In genomic region chr1:59445040-59445439, GRCh38 we compare ENCODE assay signal across 12 cellular contexts.
A peak's percentile ranks its signal among the peaks of the same experiment; 100 is the strongest.
DNase-seq lines count a peak whose midpoint lies in the region; ATAC-seq and TF ChIP-seq lines count a peak whose summit lies in the region.
"Had no signal": no experiment of that assay in that cellular context is flagged by ENCODE, and none has a peak within 500 bp of the region (broad histone marks: within the 10 kb centered on the region; RNA-seq: fewer than 3 reads in every experiment).

No MANE protein-coding gene starts in this region.

- no peak overlapping the region for H3K4me3 Mint-ChIP-seq in activated T-cell treated with anti-CD3 and anti-CD28 coated beads, Interleukin-2, amount 50 U/mL, for 24 hours
- H3K4me3 Mint-ChIP-seq: CD4-positive, alpha-beta memory T cell; GM23338 had no signal

- H3K9me3 ChIP-seq in gastrocnemius medialis = no peaks in the 10 kb centered on the region

- no peaks in the 10 kb centered on the region for H3K36me3 ChIP-seq in gastrocnemius medialis

- H3K27me3 ChIP-seq in gastrocnemius medialis = no peaks in the 10 kb centered on the region

- no peaks in the 10 kb centered on the region for H3K36me3 Mint-ChIP-seq in activated T-cell treated with anti-CD3 and anti-CD28 coated beads, Interleukin-2, amount 50 U/mL, for 24 hours (ENCODE audit: low read depth)
- H3K36me3 Mint-ChIP-seq: CD4-positive, alpha-beta memory T cell had no signal

- peak overlapping the region; percentile 66 to 89 (median 84) for H3K27ac ChIP-seq in gastrocnemius medialis

- intact Hi-C loops in left ventricle myocardium superior (cut with micrococcal nuclease) (no loop called here), gastrocnemius medialis (cut with DNase I; ENCODE audit: low total_unique reads) (no loop called here)

- in situ Hi-C loops in gastrocnemius medialis (cut with MboI; ENCODE audit: low sequenced_read_pairs in 4 of 4) = loop anchor here in 1 of 4 donors (25.0 kb wide), 1 partner anchor 242 kb away; no protein-coding TSS in a partner anchor

- H3K9me3 Mint-ChIP-seq in activated T-cell treated with anti-CD3 and anti-CD28 coated beads, Interleukin-2, amount 50 U/mL, for 24 hours = no peaks in the 10 kb centered on the region
- H3K9me3 Mint-ChIP-seq: CD4-positive, alpha-beta memory T cell had no signal

- peak; percentile 56 for DNase-seq in EL
- DNase-seq in amniotic epithelial cell (ENCODE audit: low read depth) = peak; percentile 78
- no peak for DNase-seq in left ventricle myocardium superior
- peak; percentile 82 to 88 for DNase-seq in gastrocnemius medialis
- no peak for DNase-seq in cerebellum (ENCODE audit: low spot score)
- DNase-seq in activated T-cell treated with anti-CD3 and anti-CD28 coated beads, Interleukin-2, amount 50 U/mL, for 24 hours = no peak
- DNase-seq in SKM-1 treated with dmso at 0.1 percent for 144 hours (lab: John Stamatoyannopoulos, UW; ENCODE audit: unreplicated experiment) = no peak
- DNase-seq in COR-L47 (lab: John Stamatoyannopoulos, UW) = no peak
- DNase-seq: CD4-positive, alpha-beta memory T cell; NCI-H146; RPMI8226 had no signal

- H3K4me1 Mint-ChIP-seq in activated T-cell treated with anti-CD3 and anti-CD28 coated beads, Interleukin-2, amount 50 U/mL, for 24 hours (ENCODE audit: low read depth) = peaks cover 5% of the 10 kb centered on the region
- H3K4me1 Mint-ChIP-seq: CD4-positive, alpha-beta memory T cell had no signal

- ATAC-seq in left ventricle myocardium superior = peak; percentile 59
- peak; percentile 89 to 95 for ATAC-seq in gastrocnemius medialis
- ATAC-seq: GM23338 had no signal

- H3K4me1 ChIP-seq in gastrocnemius medialis = peaks cover 56 to 71% of the 10 kb centered on the region in 2 donors

- H3K4me3 ChIP-seq in gastrocnemius medialis = no peak overlapping the region
- H3K4me3 ChIP-seq: GM23338 had no signal

- no peak overlapping the region for H3K27ac Mint-ChIP-seq in activated T-cell treated with anti-CD3 and anti-CD28 coated beads, Interleukin-2, amount 50 U/mL, for 24 hours
- H3K27ac Mint-ChIP-seq: CD4-positive, alpha-beta memory T cell; GM23338 had no signal

- TF ChIP-seq POLR2A in gastrocnemius medialis (IDR thresholded peaks at IDR 0.05) = peak in 1 of 2 donors; percentile 39

- no peak for TF ChIP-seq CTCF in gastrocnemius medialis (IDR thresholded peaks at IDR 0.05 in 4 of 5, conservative IDR thresholded peaks at IDR 0.05 in 1 of 5)

- no peaks in the 10 kb centered on the region for H3K27me3 Mint-ChIP-seq in activated T-cell treated with anti-CD3 and anti-CD28 coated beads, Interleukin-2, amount 50 U/mL, for 24 hours
- H3K27me3 Mint-ChIP-seq: CD4-positive, alpha-beta memory T cell had no signal

Comparison
In these comparisons a context has a peak if more than half of its experiments do, and no peak if none do; other contexts are left out.
1. DNase-seq: peak in EL (single experiment), amniotic epithelial cell (single experiment) and gastrocnemius medialis (2 of 2); none in left ventricle myocardium superior (single experiment), cerebellum (single experiment), activated T-cell treated with anti-CD3 and anti-CD28 coated beads, Interleukin-2, amount 50 U/mL, for 24 hours (single experiment), SKM-1 treated with dmso at 0.1 percent for 144 hours (single experiment) and COR-L47 (single experiment).